In the genomic region with DNA sequence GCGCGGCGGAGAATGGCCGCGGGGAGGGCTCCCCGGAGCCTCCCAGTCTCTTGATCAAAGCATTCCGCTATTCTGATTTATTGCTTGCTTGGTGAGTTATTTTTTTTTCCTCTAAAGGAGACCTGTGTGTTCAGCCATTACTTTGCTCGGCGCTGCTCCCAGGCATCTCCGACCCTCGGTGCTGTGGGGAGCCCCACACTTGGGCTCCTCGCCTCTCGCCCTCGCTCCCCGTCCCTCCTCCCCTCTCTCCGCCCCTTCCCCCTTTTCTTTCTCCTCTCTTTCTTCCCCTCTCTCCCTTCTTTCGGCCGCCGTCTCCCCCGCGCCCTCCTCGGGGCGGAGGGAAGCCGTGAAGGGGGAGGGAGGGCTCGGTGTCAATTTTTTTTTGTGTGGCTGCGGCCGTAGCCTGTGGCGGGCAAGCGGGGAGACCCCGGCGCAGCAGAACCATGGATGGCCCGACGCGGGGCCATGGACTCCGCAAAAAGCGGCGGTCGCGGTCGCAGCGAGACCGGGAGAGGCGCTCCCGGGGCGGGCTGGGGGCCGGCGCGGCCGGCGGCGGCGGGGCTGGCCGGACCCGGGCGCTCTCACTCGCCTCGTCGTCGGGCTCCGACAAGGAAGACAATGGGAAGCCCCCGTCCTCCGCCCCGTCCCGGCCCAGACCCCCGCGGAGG, we compare ENCODE assay signal across 7 cellular contexts. TPM values are rescaled to one million over a fixed set of nuclear protein-coding genes. Genes with fewer than 3 reads are reported as not detected.
A peak's percentile ranks its signal among the peaks of the same experiment; 100 is the strongest.
DNase-seq lines count a peak whose midpoint lies in the region; ATAC-seq and TF ChIP-seq lines count a peak whose summit lies in the region.

No MANE protein-coding gene starts in this region.

- H3K4me1 Mint-ChIP-seq in mesothelial cell of epicardium, result peaks cover 9% of the 10 kb centered on the region

- H3K27me3 Mint-ChIP-seq in mesothelial cell of epicardium (ENCODE audit: low read depth), result peaks cover 2% of the 10 kb centered on the region

- H3K4me3 ChIP-seq in GM12864 (ENCODE audit: low read depth, low read length), result peak overlapping the region; percentile 88
- peak overlapping the region; percentile 50 for H3K4me3 ChIP-seq in colonic mucosa
- H3K4me3 ChIP-seq in uterus, result peak overlapping the region; percentile 59 to 92

- no peak overlapping the region for H3K4me3 Mint-ChIP-seq in mesothelial cell of epicardium

- H3K36me3 ChIP-seq in colonic mucosa (no peaks in the 10 kb centered on the region), uterus (no peaks in the 10 kb centered on the region)

- no peaks in the 10 kb centered on the region for H3K9me3 ChIP-seq in colonic mucosa
- H3K9me3 ChIP-seq in uterus, result no peaks in the 10 kb centered on the region

- TF ChIP-seq CTCF in GM12864 (IDR thresholded peaks at IDR 0.05; ENCODE audit: low read depth, low read length, missing control alignments) (no peak), colonic mucosa (IDR thresholded peaks at IDR 0.05) (no peak), mesothelial cell of epicardium (IDR thresholded peaks at IDR 0.05; ENCODE audit: unreplicated experiment) (no peak), uterus (IDR thresholded peaks at IDR 0.05) (peak in 1 of 4 experiments; percentile 9)

- H3K27ac Mint-ChIP-seq in mesothelial cell of epicardium, result peak overlapping the region; percentile 98

- DNase-seq in GM12864 (ENCODE audit: low read depth) (no peak), NCI-H1105 treated with DMSO at 0.1 percent for 48 hours (lab: John Stamatoyannopoulos, UW) (peak; percentile 43), colonic mucosa (no peak), mesothelial cell of epicardium (ENCODE audit: low spot score in 2 of 2, unreplicated experiment in 2 of 2) (peak; percentile 21 to 63), uterus (peak; percentile 23 to 27)

- H3K9ac ChIP-seq in colonic mucosa (ENCODE audit: low read depth in 2 of 2, low read length in 2 of 2), result peak overlapping the region in 1 of 2 donors; percentile 60

- H3K27ac ChIP-seq in colonic mucosa (no peak overlapping the region), uterus (peak overlapping the region; percentile 92 to 93)

- H3K9me3 Mint-ChIP-seq in mesothelial cell of epicardium, result no peaks in the 10 kb centered on the region

- intact Hi-C loops in colonic mucosa (cut with DNase I), result no loop called here
- intact Hi-C loops in uterus (cut with DNase I; ENCODE audit: low total_unique reads), result no loop called here

- no peaks in the 10 kb centered on the region for H3K36me3 Mint-ChIP-seq in mesothelial cell of epicardium

- H3K4me1 ChIP-seq in colonic mucosa (no peaks in the 10 kb centered on the region), uterus (no peaks in the 10 kb centered on the region)

- no peak for TF ChIP-seq POLR2A in uterus (IDR thresholded peaks at IDR 0.05)

- H3K27me3 ChIP-seq in colonic mucosa (peaks cover 36% of the 10 kb centered on the region), uterus (no peaks in the 10 kb centered on the region)

- ATAC-seq in GM21825 (IDR thresholded peaks at IDR 0.05; ENCODE audit: unreplicated experiment) (no peak), HG03280 (IDR thresholded peaks at IDR 0.05; ENCODE audit: unreplicated experiment) (no peak)

RNA-seq across cellular contexts. Expression of gene AUTS2, which starts 1.1 kb away (rescaled TPM):
- 10 to 100 TPM; 39.8 to 42.3 TPM for total RNA-seq in colonic mucosa
- total RNA-seq in mesothelial cell of epicardium, result 116 to 135 TPM (median 122 TPM) in 3 replicates
- total RNA-seq in uterus, result 10 to 100 TPM; 10.5 to 58.2 (median 30.0) TPM

Comparison
In these comparisons a context has a peak if more than half of its experiments do, and no peak if none do; other contexts are left out.
1. DNase-seq: peak in NCI-H1105 treated with DMSO at 0.1 percent for 48 hours (single experiment), mesothelial cell of epicardium (2 of 2) and uterus (2 of 2); none in GM12864 (single experiment) and colonic mucosa (single experiment).
2. Peak in every context shown above with its lines, with median percentiles within 50 percentile points of each other: H3K4me3 ChIP-seq.